8 cellular contexts compared by ENCODE assay signal in genomic region chr11:111601979-111602864, GRCh38. TPM values are rescaled to one million over a fixed set of nuclear protein-coding genes. Genes with fewer than 3 reads are reported as not detected.
DNase-seq lines count a peak whose midpoint lies in the region; ATAC-seq and TF ChIP-seq lines count a peak whose summit lies in the region.

TSS of gene SIK2 (plus strand) at chr11:111602449. CDS start at chr11:111602564, 115 bp downstream.

- peak within 1 kb of the TSS; percentile 100 for H3K4me2 ChIP-seq in OCI-LY7 (ENCODE audit: low read length)

- peak; percentile 94 for DNase-seq in DMS153 (lab: John Stamatoyannopoulos, UW)
- DNase-seq in HuH-7.5 (ENCODE audit: low spot score): peak; percentile 67
- peak; percentile 97 for DNase-seq in OCI-LY7 (ENCODE audit: low spot score)
- DNase-seq in activated T-cell treated with anti-CD3 and anti-CD28 coated beads, Interleukin-2, amount 50 U/mL, for 1 hour: peak; percentile 92
- peak; percentile 98 for DNase-seq in erythroblast (lab: John Stamatoyannopoulos, UW)
- DNase-seq in stimulated activated CD8-positive, alpha-beta memory T cell treated with anti-CD3 and anti-CD28 coated beads, Interleukin-4, amount 100 ng/mL, for 48 hours: peak; percentile 91

- H2AFZ ChIP-seq in OCI-LY7 (ENCODE audit: low read length): peak within 1 kb of the TSS; percentile 100

- H3K36me3 ChIP-seq in OCI-LY7 (ENCODE audit: insufficient read depth, low read length) (no peaks in the 10 kb centered on the region; the same call in 1 of the 2 replicates), mucosa of rectum (ENCODE audit: control insufficient read depth in 2 of 2, insufficient read depth in 2 of 2, low read length in 2 of 2) (no peaks in the 10 kb centered on the region)

- POLR2A ChIA-PET in OCI-LY7 (lab: Charles Lee): interaction anchor here (0.9 to 3.4 kb wide), 9 partner anchors 97 to 174 kb away, joined by 3 to 11 read pairs (median 4); no protein-coding TSS in a partner anchor

- H3K9me2 ChIP-seq in OCI-LY7 (ENCODE audit: insufficient read depth, low read length): no peaks in the 10 kb centered on the region

- peak; percentile 86 for ATAC-seq in GM21528 (IDR thresholded peaks at IDR 0.05; ENCODE audit: low FRiP score, unreplicated experiment)

- H3K27ac ChIP-seq in OCI-LY7 (ENCODE audit: low read depth, low read length, poor library complexity, severe bottlenecking): peak within 1 kb of the TSS; percentile 72
- H3K27ac ChIP-seq in mucosa of rectum (ENCODE audit: low read depth in 2 of 2, low read length in 2 of 2): peak within 1 kb of the TSS; percentile 93 to 94

- H3K9ac ChIP-seq in mucosa of rectum (ENCODE audit: low read depth in 1 of 2, low read length in 2 of 2): peak within 1 kb of the TSS; percentile 87 to 97

- CTCF ChIA-PET in OCI-LY7 (lab: Charles Lee; ENCODE audit: unreplicated experiment): interaction anchor here (2.7 kb wide), 1 partner anchor 175 kb away, joined by 18 read pairs; no protein-coding TSS in a partner anchor

- peaks cover 18% of the 10 kb centered on the region; the same call in 1 of the 2 replicates for H4K20me1 ChIP-seq in OCI-LY7 (ENCODE audit: insufficient read depth, low read length)

- H3K27me3 ChIP-seq in mucosa of rectum (ENCODE audit: control insufficient read depth in 2 of 2, insufficient read depth in 2 of 2, low read length in 2 of 2): no peaks in the 10 kb centered on the region

- intact Hi-C loops in OCI-LY7 (cut with micrococcal nuclease; ENCODE audit: unreplicated experiment): loop anchor here (1.0 to 5.0 kb wide), 7 partner anchors 37 to 325 kb away; partner anchors contain the start of genes ALG9 and PPP2R1B

- peaks cover 41% of the 10 kb centered on the region for H3K79me2 ChIP-seq in OCI-LY7 (ENCODE audit: insufficient read depth, low read depth, low read length)

- peak; percentile 18 for TF ChIP-seq POLR2A in erythroblast (IDR thresholded peaks at IDR 0.05; ENCODE audit: low read length)

- H3K4me3 ChIP-seq in OCI-LY7 (ENCODE audit: low read depth, low read length, poor library complexity, severe bottlenecking): peak within 1 kb of the TSS; percentile 96
- H3K4me3 ChIP-seq in mucosa of rectum (ENCODE audit: low read length in 2 of 2): peak within 1 kb of the TSS; percentile 75 to 90

- peaks cover 30% of the 10 kb centered on the region for H3K4me1 ChIP-seq in OCI-LY7 (ENCODE audit: insufficient read depth, low read length, poor library complexity, severe bottlenecking)
- H3K4me1 ChIP-seq in mucosa of rectum (ENCODE audit: control insufficient read depth in 2 of 2, insufficient read depth in 2 of 2, low read length in 2 of 2): peaks cover 17 to 18% of the 10 kb centered on the region in 2 donors

- H3K9me3 ChIP-seq in OCI-LY7 (ENCODE audit: low read length) (no peaks in the 10 kb centered on the region), mucosa of rectum (ENCODE audit: control insufficient read depth in 2 of 2, low read length in 2 of 2) (no peaks in the 10 kb centered on the region)

- peak; percentile 80 for TF ChIP-seq CTCF in OCI-LY7 (conservative IDR thresholded peaks at IDR 0.05; ENCODE audit: low read length)

- no TSS peak for BruUV-seq in OCI-LY7 (replicated peaks; lab: Mats Ljungman, UMichigan)

RNA-seq across cellular contexts. Expression of gene SIK2, which starts in this region (rescaled TPM):
- 8.5 and 9.8 TPM in 2 replicates for total RNA-seq in OCI-LY7 (2014; rRNA removed; shearing (Covaris generic))
- total RNA-seq in OCI-LY7 (2022): 16.9 and 18.1 TPM in 2 replicates

Comparison
In these comparisons a context has a peak if more than half of its experiments do, and no peak if none do; other contexts are left out.
1. Peak in every context shown above with its lines: DNase-seq, ATAC-seq, H3K4me3 ChIP-seq and H3K27ac ChIP-seq.